In the genomic region with DNA sequence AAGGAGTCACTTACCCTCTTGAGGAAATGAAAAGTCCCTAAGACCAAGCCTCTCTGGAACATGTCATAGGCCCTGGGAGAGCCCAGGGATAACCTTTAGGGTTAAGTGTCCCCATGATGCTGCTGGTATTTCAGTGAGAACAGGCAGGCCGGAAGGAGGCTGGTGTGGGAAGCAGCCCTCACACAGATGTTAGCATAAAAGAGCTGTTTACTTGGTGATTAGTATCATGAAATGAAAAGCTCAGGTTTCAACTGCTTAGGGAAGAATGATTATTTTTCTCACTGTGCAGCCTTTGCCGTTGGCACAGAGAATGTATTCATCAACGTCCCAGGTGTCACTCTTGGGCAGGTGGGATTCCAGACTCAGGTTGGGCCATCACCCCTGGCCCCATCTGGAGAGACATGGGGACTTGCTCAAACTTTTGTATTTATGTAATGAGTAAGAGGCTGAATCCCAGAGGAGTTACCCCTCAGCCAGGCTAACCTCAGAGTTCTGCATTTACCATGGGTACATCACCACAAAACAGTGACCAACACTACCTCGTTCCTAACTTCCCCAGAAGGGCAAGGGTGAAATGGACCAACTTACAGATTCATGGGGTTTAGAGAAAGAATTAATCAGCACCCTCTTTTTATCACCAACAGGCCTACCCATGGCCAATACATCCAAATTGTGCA, we compare ENCODE assay signal across 11 cellular contexts.
A peak's percentile ranks its signal among the peaks of the same experiment; 100 is the strongest.
DNase-seq lines count a peak whose midpoint lies in the region; ATAC-seq, FAIRE-seq and TF ChIP-seq lines count a peak whose summit lies in the region.
"Had no signal": no experiment of that assay in that cellular context is flagged by ENCODE, and none has a peak within 500 bp of the region (broad histone marks: within the 10 kb centered on the region; RNA-seq: fewer than 3 reads in every experiment).

No MANE protein-coding gene starts in this region.

- TF ChIP-seq CTCF in 22Rv1 (IDR thresholded peaks at IDR 0.05) (no peak), OCI-LY3 (IDR thresholded peaks at IDR 0.05; ENCODE audit: low read depth, low read length) (no peak)

- peak overlapping the region; percentile 32 for H3K27ac ChIP-seq in 22Rv1
- H3K27ac ChIP-seq in OCI-LY3 (ENCODE audit: low read length): 0 out of 2 replicates have a peak overlapping the region, but pooled peaks have one; percentile 11

- H3K4me1 Mint-ChIP-seq in activated T-helper 17 cell treated with anti-CD3 and anti-CD28 coated beads, Interleukin-2, amount 50 U/mL, for 72 hours: no peaks in the 10 kb centered on the region

- no peak overlapping the region for H3K27ac Mint-ChIP-seq in activated T-helper 17 cell treated with anti-CD3 and anti-CD28 coated beads, Interleukin-2, amount 50 U/mL, for 72 hours

- no peaks in the 10 kb centered on the region for H3K27me3 Mint-ChIP-seq in activated T-helper 17 cell treated with anti-CD3 and anti-CD28 coated beads, Interleukin-2, amount 50 U/mL, for 72 hours

- no peak overlapping the region for H3K4me3 ChIP-seq in OCI-LY3 (ENCODE audit: low read length)
- H3K4me3 ChIP-seq: BLaER1 treated with 17β-estradiol and CSF1 and Interleukin-3, amounts not matched to agents 10 nM and 100 nM had no signal

- no peaks in the 10 kb centered on the region for H4K20me1 ChIP-seq in OCI-LY3 (ENCODE audit: insufficient read depth, low read length)
- H4K20me1 ChIP-seq: BLaER1 treated with 17β-estradiol and CSF1 and Interleukin-3, amounts not matched to agents 10 nM and 100 nM had no signal

- no peaks in the 10 kb centered on the region for H3K9me3 Mint-ChIP-seq in activated T-helper 17 cell treated with anti-CD3 and anti-CD28 coated beads, Interleukin-2, amount 50 U/mL, for 72 hours

- FAIRE-seq in islet of Langerhans (lab: Jason Lieb, UNC): peak; percentile 69

- peaks cover 41% of the 10 kb centered on the region for H3K4me1 ChIP-seq in OCI-LY3 (ENCODE audit: low read length)

- peak; percentile 73 for ATAC-seq in HG02610 (IDR thresholded peaks at IDR 0.05; ENCODE audit: unreplicated experiment)
- no peak for ATAC-seq in HG03175 (IDR thresholded peaks at IDR 0.05; ENCODE audit: unreplicated experiment)
- ATAC-seq in activated T-helper 17 cell treated with anti-CD3 and anti-CD28 coated beads, Interleukin-2, amount 50 U/mL, for 72 hours (replicated peaks): no peak

- H3K9me3 ChIP-seq in OCI-LY3 (ENCODE audit: insufficient read depth, low read length): peaks cover 4% of the 10 kb centered on the region; the same call in 1 of the 2 replicates

- H3K9ac ChIP-seq in OCI-LY3 (ENCODE audit: low read length): no peak overlapping the region
- H3K9ac ChIP-seq: BLaER1 treated with 17β-estradiol and CSF1 and Interleukin-3, amounts not matched to agents 10 nM and 100 nM had no signal

- H3K36me3 ChIP-seq in OCI-LY3 (replicated peaks; ENCODE audit: low read depth, low read length): peaks cover 7% of the 10 kb centered on the region
- H3K36me3 ChIP-seq: BLaER1 treated with 17β-estradiol and CSF1 and Interleukin-3, amounts not matched to agents 10 nM and 100 nM had no signal

- H3K79me2 ChIP-seq in OCI-LY3 (ENCODE audit: low read length): no peaks in the 10 kb centered on the region

- H3K36me3 Mint-ChIP-seq in activated T-helper 17 cell treated with anti-CD3 and anti-CD28 coated beads, Interleukin-2, amount 50 U/mL, for 72 hours (ENCODE audit: low read depth): no peaks in the 10 kb centered on the region

- H2AFZ ChIP-seq in OCI-LY3 (ENCODE audit: low read depth, low read length): peak overlapping the region; percentile 29; the same call in 1 of the 2 replicates

- H3K4me3 Mint-ChIP-seq in activated T-helper 17 cell treated with anti-CD3 and anti-CD28 coated beads, Interleukin-2, amount 50 U/mL, for 72 hours: no peak overlapping the region

- no peak for DNase-seq in activated CD4-positive, alpha-beta T cell treated with anti-CD3 and anti-CD28 coated beads, Interleukin-2, amount 50 U/mL, for 48 hours
- no peak for DNase-seq in glomerular visceral epithelial cell (ENCODE audit: extremely low spot score)
- DNase-seq: activated CD4-positive, CD25-positive, alpha-beta regulatory T cell; hypothalamus had no signal

- no peaks in the 10 kb centered on the region for H3K27me3 ChIP-seq in OCI-LY3 (ENCODE audit: low read depth, low read length)
- H3K27me3 ChIP-seq: BLaER1 treated with 17β-estradiol and CSF1 and Interleukin-3, amounts not matched to agents 10 nM and 100 nM had no signal

- peak overlapping the region; percentile 20 for H3K4me2 ChIP-seq in OCI-LY3 (ENCODE audit: low read length)
